In genomic region chr18:45780568-45780967, GRCh38 we compare ENCODE assay signal across 25 cellular contexts. TPM values are rescaled to one million over a fixed set of nuclear protein-coding genes. Genes with fewer than 3 reads are reported as not detected.
DNase-seq lines count a peak whose midpoint lies in the region; ATAC-seq and TF ChIP-seq lines count a peak whose summit lies in the region.
"Had no signal": no experiment of that assay in that cellular context is flagged by ENCODE, and none has a peak within 500 bp of the region (broad histone marks: within the 10 kb centered on the region; RNA-seq: fewer than 3 reads in every experiment).

No MANE protein-coding gene starts in this region.

- H3K9me3 ChIP-seq in endodermal cell (ENCODE audit: control insufficient read depth, low read length), result no peaks in the 10 kb centered on the region
- H3K9me3 ChIP-seq: mucosa of descending colon had no signal

- WGBS in endodermal cell (ENCODE audit: insufficient coverage in 1 of 2, insufficient read length in 1 of 2), 2 experiments, result 40 to 86% methylated on average over 1 to 2 of the region's 2 CpGs

- peak overlapping the region; percentile 84 for H3K27ac ChIP-seq in VCaP
- H3K27ac ChIP-seq in endodermal cell (ENCODE audit: low read depth, low read length), result no peak overlapping the region
- H3K27ac ChIP-seq: SK-N-MC had no signal

- no peak overlapping the region for H3K4me3 ChIP-seq in endodermal cell (ENCODE audit: low read length)
- H3K4me3 ChIP-seq: mucosa of descending colon, SK-N-MC had no signal

- ATAC-seq in sciatic nerve, result no peak
- ATAC-seq in HG03520 (IDR thresholded peaks at IDR 0.05; ENCODE audit: unreplicated experiment), result no peak
- ATAC-seq: activated CD8-positive, alpha-beta T cell treated with anti-CD3 and anti-CD28 coated beads, Interleukin-2, amount 10 ng/mL, durations not matched to agents 7 days and 5 days; left ventricle myocardium superior; mucosa of descending colon; PC-3 had no signal

- TF ChIP-seq CTCF in HFFc6 (IDR thresholded peaks at IDR 0.05) (no peak), VCaP (conservative IDR thresholded peaks at IDR 0.05) (no peak), endodermal cell (conservative IDR thresholded peaks at IDR 0.05) (no peak)

- H3K9me3 Mint-ChIP-seq in HFFc6 (no peaks in the 10 kb centered on the region), endodermal cell (no peaks in the 10 kb centered on the region)
- H3K9me3 Mint-ChIP-seq: CD4-positive, alpha-beta T cell; dendritic cell treated with granulocyte-macrophage colony-stimulating factor and Interleukin-4, amounts not matched to agents 40 ng/mL and 50 ng/mL, for 4 days had no signal

- no peak overlapping the region for H3K9ac ChIP-seq in endodermal cell (ENCODE audit: extremely low read depth, low read length, poor library complexity, severe bottlenecking)

- peaks cover 93% of the 10 kb centered on the region for H3K4me1 Mint-ChIP-seq in HFFc6 (ENCODE audit: low read depth)
- peaks cover 6% of the 10 kb centered on the region for H3K4me1 Mint-ChIP-seq in endodermal cell

- H3K27me3 Mint-ChIP-seq in HFFc6 (ENCODE audit: insufficient read depth) (no peaks in the 10 kb centered on the region; the same call in 1 of the 2 replicates), endodermal cell (ENCODE audit: insufficient read depth) (peaks cover 27% of the 10 kb centered on the region)

- H3K4me3 Mint-ChIP-seq in HFFc6 (no peak overlapping the region), endodermal cell (no peak overlapping the region)
- H3K4me3 Mint-ChIP-seq: activated CD8-positive, alpha-beta T cell treated with anti-CD3 and anti-CD28 coated beads, Interleukin-2, amount 10 ng/mL, durations not matched to agents 7 days and 5 days; activated naive CD8-positive, alpha-beta T cell; CD4-positive, alpha-beta T cell; dendritic cell treated with granulocyte-macrophage colony-stimulating factor and Interleukin-4, amounts not matched to agents 40 ng/mL and 50 ng/mL, for 4 days had no signal

- H3K36me3 Mint-ChIP-seq in HFFc6 (ENCODE audit: low read depth) (0 out of 2 replicates have a peak, but pooled peaks cover 4% of the 10 kb centered on the region), endodermal cell (ENCODE audit: low read depth) (no peaks in the 10 kb centered on the region)
- H3K36me3 Mint-ChIP-seq: activated naive CD8-positive, alpha-beta T cell had no signal

- intact Hi-C loops in sciatic nerve (cut with DNase I), result no loop called here

- peak; percentile 7 for DNase-seq in AG20443 (ENCODE audit: low spot score)
- no peak for DNase-seq in HFFc6
- peak; percentile 71 for DNase-seq in fibroblast of the conjunctiva (ENCODE audit: low read depth)
- DNase-seq in SHP77 (lab: John Stamatoyannopoulos, UW), result no peak
- DNase-seq in endodermal cell, result no peak
- no peak for DNase-seq in sciatic nerve (ENCODE audit: low spot score)
- DNase-seq: activated CD8-positive, alpha-beta T cell treated with anti-CD3 and anti-CD28 coated beads, Interleukin-2, amount 10 ng/mL, durations not matched to agents 7 days and 5 days; activated T-cell treated with anti-CD3 and anti-CD28 coated beads, Interleukin-2, amount 50 U/mL, for 48 hours; CD4-positive, alpha-beta T cell; DND-41; KBM-7; left ventricle myocardium superior; mucosa of descending colon; NCI-H1092; NCI-H2171 treated with DMSO at 0.1 percent for 48 hours; PC-3; stimulated activated CD4-positive, alpha-beta T cell treated with anti-CD3 and anti-CD28 coated beads, Interleukin-12 subunit alpha, Interleukin-12 subunit beta, amount 100 ng/mL, for 4 hours; stimulated activated CD8-positive, alpha-beta memory T cell treated with anti-CD3 and anti-CD28 coated beads, Interleukin-4, amount 100 ng/mL, for 48 hours; substantia nigra; T-helper 9 cell had no signal

- H3K4me1 ChIP-seq in endodermal cell (ENCODE audit: control insufficient read depth, insufficient read depth, low read length), result peaks cover 11% of the 10 kb centered on the region

- H3K27ac Mint-ChIP-seq in HFFc6 (0 out of 2 replicates have a peak overlapping the region, but pooled peaks have one; percentile 39), endodermal cell (no peak overlapping the region)
- H3K27ac Mint-ChIP-seq: activated CD8-positive, alpha-beta T cell treated with anti-CD3 and anti-CD28 coated beads, Interleukin-2, amount 10 ng/mL, durations not matched to agents 7 days and 5 days; activated naive CD8-positive, alpha-beta T cell; CD4-positive, alpha-beta T cell; dendritic cell treated with granulocyte-macrophage colony-stimulating factor and Interleukin-4, amounts not matched to agents 40 ng/mL and 50 ng/mL, for 4 days had no signal

- no peaks in the 10 kb centered on the region for H3K36me3 ChIP-seq in endodermal cell (ENCODE audit: control insufficient read depth, insufficient read depth, low read length)

- peaks cover 9% of the 10 kb centered on the region for H3K27me3 ChIP-seq in endodermal cell (ENCODE audit: control insufficient read depth, insufficient read depth, low read length, poor library complexity, severe bottlenecking)

RNA-seq across cellular contexts. Expression of gene SIGLEC15, which starts 44.9 kb away (rescaled TPM):
- under 1 TPM; 0.40 to 0.91 (median 0.61) TPM for total RNA-seq in HFFc6 (2021; fragmentation: NEBNext Ultra II Directional; extraction: Animal tissue kit (Norgen Biotek cat#: 25700))
- total RNA-seq in endodermal cell, result not detected
- polyA plus RNA-seq in endodermal cell (2013, experiment 1 of 2), result not detected
- not detected for polyA plus RNA-seq in endodermal cell (2013, experiment 2 of 2)
- 0.31 TPM for total RNA-seq in sciatic nerve
- total RNA-seq: activated CD8-positive, alpha-beta T cell treated with anti-CD3 and anti-CD28 coated beads, Interleukin-2, amount 10 ng/mL, durations not matched to agents 7 days and 5 days; CD4-positive, alpha-beta T cell had no signal

RNA-seq across cellular contexts. Expression of gene SLC14A1, which starts 56.6 kb away (rescaled TPM):
- 1 to 10 TPM in 1 of 6 experiments, under 1 TPM in 5; 0.24 to 1.3 (median 0.73) TPM for total RNA-seq in HFFc6 (2021; fragmentation: NEBNext Ultra II Directional; extraction: Animal tissue kit (Norgen Biotek cat#: 25700))
- not detected for total RNA-seq in endodermal cell
- polyA plus RNA-seq in endodermal cell (2013, experiment 1 of 2), result not detected
- polyA plus RNA-seq in endodermal cell (2013, experiment 2 of 2), result not detected
- total RNA-seq in sciatic nerve, result 5.5 TPM

Comparison
In these comparisons a context has a peak if more than half of its experiments do, and no peak if none do; other contexts are left out.
1. DNase-seq: peak in AG20443 (single experiment) and fibroblast of the conjunctiva (single experiment); none in HFFc6 (single experiment), SHP77 (0 of 2), endodermal cell (single experiment) and sciatic nerve (single experiment).